ENCODE assay signal across 15 cellular contexts in the genomic region with DNA sequence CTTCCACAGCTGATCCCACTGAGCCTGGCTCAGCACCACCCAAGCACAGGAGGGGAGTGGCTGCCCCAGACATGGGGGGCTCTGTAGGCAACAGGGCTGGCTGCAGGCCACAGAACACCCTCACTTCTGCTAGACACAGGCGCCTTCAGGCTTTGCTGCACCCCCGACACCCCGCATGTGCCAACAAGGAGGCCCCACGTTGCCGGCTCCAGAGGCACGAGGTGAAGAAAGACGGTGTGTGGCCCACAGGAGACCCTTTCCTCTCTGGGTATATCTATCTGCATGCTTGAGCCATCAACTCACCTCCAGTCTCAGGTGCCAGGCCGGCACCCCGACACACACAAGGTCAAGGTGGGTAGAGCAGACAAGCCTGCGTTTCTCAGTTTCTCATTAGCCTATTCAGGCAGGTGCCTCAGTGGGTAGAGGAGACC.
"Had no signal": no experiment of that assay in that cellular context is flagged by ENCODE, and none has a peak within 500 bp of the region (broad histone marks: within the 10 kb centered on the region; RNA-seq: fewer than 3 reads in every experiment).

No MANE protein-coding gene starts in this region.

- H3K27ac Mint-ChIP-seq: activated CD4-positive, alpha-beta T cell treated with anti-CD3 and anti-CD28 coated beads for 36 hours; activated CD8-positive, alpha-beta T cell treated with anti-CD3 and anti-CD28 coated beads, Interleukin-2, amount 10 ng/mL, durations not matched to agents 7 days and 5 days; activated naive CD8-positive, alpha-beta T cell; stimulated activated naive B cell treated with anti-CD40 and anti-IgM and Interleukin-4, amounts not matched to agents 10 μg/mL and 1 μg/mL and 100 μg/mL, for 72 hours had no signal

- H3K9me3 Mint-ChIP-seq: neural crest cell; stimulated activated naive B cell treated with anti-CD40 and anti-IgM and Interleukin-4, amounts not matched to agents 10 μg/mL and 1 μg/mL and 100 μg/mL, for 72 hours had no signal

- H3K4me1 Mint-ChIP-seq: activated CD4-positive, alpha-beta T cell treated with anti-CD3 and anti-CD28 coated beads for 36 hours had no signal

- DNase-seq: activated CD4-positive, alpha-beta T cell treated with anti-CD3 and anti-CD28 coated beads for 36 hours; activated CD8-positive, alpha-beta T cell treated with anti-CD3 and anti-CD28 coated beads, Interleukin-2, amount 10 ng/mL, durations not matched to agents 7 days and 5 days; activated gamma-delta T cell; amygdala; brain microvascular endothelial cell; esophagus squamous epithelium; foreskin fibroblast; glutamatergic neuron; mesenchymal stem cell; stimulated activated naive B cell treated with anti-CD40 and anti-IgM and Interleukin-4, amounts not matched to agents 10 μg/mL and 1 μg/mL and 100 μg/mL, for 72 hours; substantia nigra had no signal

- H3K27me3 Mint-ChIP-seq: activated CD4-positive, alpha-beta T cell treated with anti-CD3 and anti-CD28 coated beads for 36 hours; activated naive CD8-positive, alpha-beta T cell had no signal

- H3K4me3 Mint-ChIP-seq: activated CD4-positive, alpha-beta T cell treated with anti-CD3 and anti-CD28 coated beads for 36 hours; activated CD8-positive, alpha-beta T cell treated with anti-CD3 and anti-CD28 coated beads, Interleukin-2, amount 10 ng/mL, durations not matched to agents 7 days and 5 days; activated naive CD8-positive, alpha-beta T cell; neural crest cell; stimulated activated naive B cell treated with anti-CD40 and anti-IgM and Interleukin-4, amounts not matched to agents 10 μg/mL and 1 μg/mL and 100 μg/mL, for 72 hours had no signal

- ATAC-seq: activated CD4-positive, alpha-beta T cell treated with anti-CD3 and anti-CD28 coated beads for 36 hours; activated CD8-positive, alpha-beta T cell treated with anti-CD3 and anti-CD28 coated beads, Interleukin-2, amount 10 ng/mL, durations not matched to agents 7 days and 5 days; left lung; stimulated activated naive B cell treated with anti-CD40 and anti-IgM and Interleukin-4, amounts not matched to agents 10 μg/mL and 1 μg/mL and 100 μg/mL, for 72 hours; upper lobe of right lung had no signal

- H3K36me3 Mint-ChIP-seq: activated naive CD8-positive, alpha-beta T cell; stimulated activated naive B cell treated with anti-CD40 and anti-IgM and Interleukin-4, amounts not matched to agents 10 μg/mL and 1 μg/mL and 100 μg/mL, for 72 hours had no signal
